15 cellular contexts compared by ENCODE assay signal in genomic region chr3:101544181-101544850, GRCh38. TPM values are rescaled to one million over a fixed set of nuclear protein-coding genes. Genes with fewer than 3 reads are reported as not detected.
DNase-seq lines count a peak whose midpoint lies in the region; ATAC-seq and TF ChIP-seq lines count a peak whose summit lies in the region.
"Had no signal": no experiment of that assay in that cellular context is flagged by ENCODE, and none has a peak within 500 bp of the region (broad histone marks: within the 10 kb centered on the region; RNA-seq: fewer than 3 reads in every experiment).

No MANE protein-coding gene starts in this region.

- H3K4me3 Mint-ChIP-seq in natural killer cell treated with Interleukin-12 subunit alpha and Interleukin-12 subunit beta and Interleukin-15 and Interleukin-18, amount 100 ng/mL, for 72 hours, result no peak overlapping the region
- H3K4me3 Mint-ChIP-seq in natural killer cell (no peak overlapping the region), T-helper 17 cell (peak overlapping the region; percentile 61)
- no peak overlapping the region for H3K4me3 Mint-ChIP-seq in stimulated activated effector memory CD8-positive, alpha-beta T cell treated with anti-CD3 and anti-CD28 coated beads, Interleukin-12 subunit alpha, Interleukin-12 subunit beta, amount 100 ng/mL, for 72 hours
- H3K4me3 Mint-ChIP-seq: memory B cell had no signal

- H3K27ac Mint-ChIP-seq in natural killer cell treated with Interleukin-12 subunit alpha and Interleukin-12 subunit beta and Interleukin-15 and Interleukin-18, amount 100 ng/mL, for 72 hours, result peak overlapping the region; percentile 19 to 38
- H3K27ac Mint-ChIP-seq in natural killer cell, result no peak overlapping the region
- peak overlapping the region; percentile 92 for H3K27ac Mint-ChIP-seq in T-helper 17 cell
- peak overlapping the region; percentile 21 for H3K27ac Mint-ChIP-seq in stimulated activated effector memory CD8-positive, alpha-beta T cell treated with anti-CD3 and anti-CD28 coated beads, Interleukin-12 subunit alpha, Interleukin-12 subunit beta, amount 100 ng/mL, for 72 hours
- H3K27ac Mint-ChIP-seq: memory B cell had no signal

- no peaks in the 10 kb centered on the region for H3K9me2 ChIP-seq in OCI-LY7 (ENCODE audit: insufficient read depth, low read length)

- ATAC-seq in natural killer cell treated with Interleukin-12 subunit alpha and Interleukin-12 subunit beta and Interleukin-15 and Interleukin-18, amount 100 ng/mL, for 72 hours, result no peak
- no peak for ATAC-seq in natural killer cell
- ATAC-seq in T-helper 17 cell, result peak; percentile 50
- peak; percentile 71 for ATAC-seq in stimulated activated effector memory CD8-positive, alpha-beta T cell treated with anti-CD3 and anti-CD28 coated beads, Interleukin-12 subunit alpha, Interleukin-12 subunit beta, amount 100 ng/mL, for 72 hours
- no peak for ATAC-seq in GM19397 (IDR thresholded peaks at IDR 0.05; ENCODE audit: unreplicated experiment)

- no peak overlapping the region for H3K4me2 ChIP-seq in OCI-LY7 (ENCODE audit: low read length)

- H3K4me3 ChIP-seq in choroid plexus epithelial cell (ENCODE audit: low read depth, low read length), result no peak overlapping the region
- H3K4me3 ChIP-seq in OCI-LY7 (ENCODE audit: low read depth, low read length, poor library complexity, severe bottlenecking), result no peak overlapping the region
- H3K4me3 ChIP-seq: GM23248 had no signal

- H3K27me3 Mint-ChIP-seq in natural killer cell treated with Interleukin-12 subunit alpha and Interleukin-12 subunit beta and Interleukin-15 and Interleukin-18, amount 100 ng/mL, for 72 hours, result peaks cover 7% of the 10 kb centered on the region in 2 donors
- H3K27me3 Mint-ChIP-seq in natural killer cell (ENCODE audit: low read depth in 2 of 2) (peaks cover 5 to 10% of the 10 kb centered on the region in 2 donors), T-helper 17 cell (no peaks in the 10 kb centered on the region)
- H3K27me3 Mint-ChIP-seq: memory B cell had no signal

- CTCF ChIA-PET in OCI-LY7 (lab: Charles Lee; ENCODE audit: unreplicated experiment), result no interaction called here

- no peak overlapping the region for H2AFZ ChIP-seq in OCI-LY7 (ENCODE audit: low read length)
- H2AFZ ChIP-seq: GM23248 had no signal

- no peaks in the 10 kb centered on the region for H3K9me3 Mint-ChIP-seq in natural killer cell treated with Interleukin-12 subunit alpha and Interleukin-12 subunit beta and Interleukin-15 and Interleukin-18, amount 100 ng/mL, for 72 hours
- no peaks in the 10 kb centered on the region for H3K9me3 Mint-ChIP-seq in natural killer cell
- H3K9me3 Mint-ChIP-seq in stimulated activated effector memory CD8-positive, alpha-beta T cell treated with anti-CD3 and anti-CD28 coated beads, Interleukin-12 subunit alpha, Interleukin-12 subunit beta, amount 100 ng/mL, for 72 hours, result no peaks in the 10 kb centered on the region

- H3K9me3 ChIP-seq in T-helper 17 cell (ENCODE audit: control insufficient read depth, low read length, poor library complexity, severe bottlenecking) (no peaks in the 10 kb centered on the region), OCI-LY7 (ENCODE audit: low read length) (no peaks in the 10 kb centered on the region)

- intact Hi-C loops in natural killer cell (cut with micrococcal nuclease), result no loop called here
- intact Hi-C loops in OCI-LY7 (cut with micrococcal nuclease; ENCODE audit: unreplicated experiment), result no loop called here

- H3K79me2 ChIP-seq in OCI-LY7 (ENCODE audit: insufficient read depth, low read depth, low read length), result no peaks in the 10 kb centered on the region

- DNase-seq in natural killer cell treated with Interleukin-12 subunit alpha and Interleukin-12 subunit beta and Interleukin-15 and Interleukin-18, amount 100 ng/mL, for 72 hours (ENCODE audit: low spot score), result no peak
- DNase-seq in natural killer cell (no peak), T-helper 17 cell (no peak), choroid plexus epithelial cell (ENCODE audit: low read depth) (peak; percentile 13), OCI-LY7 (ENCODE audit: low spot score) (no peak), NCI-H1436 treated with DMSO at 0.1 percent for 48 hours (lab: John Stamatoyannopoulos, UW) (no peak)
- no peak for DNase-seq in stimulated activated effector memory CD8-positive, alpha-beta T cell treated with anti-CD3 and anti-CD28 coated beads, Interleukin-12 subunit alpha, Interleukin-12 subunit beta, amount 100 ng/mL, for 72 hours (ENCODE audit: low spot score in 2 of 2)
- DNase-seq: activated effector memory CD4-positive, alpha-beta T cell treated with anti-CD3 and anti-CD28 coated beads, Interleukin-2, amount 50 U/mL, for 16 hours; C1 segment of cervical spinal cord; GM23248; Karpas-422; NCI-H187 treated with DMSO at 0.1 percent for 48 hours; NCI-H774 had no signal

- POLR2A ChIA-PET in OCI-LY7 (lab: Charles Lee), result no interaction called here

- BruUV-seq in OCI-LY7 (replicated peaks; lab: Mats Ljungman, UMichigan), result no TSS peak

- H3K4me1 Mint-ChIP-seq in natural killer cell treated with Interleukin-12 subunit alpha and Interleukin-12 subunit beta and Interleukin-15 and Interleukin-18, amount 100 ng/mL, for 72 hours (ENCODE audit: low read depth in 2 of 2), result peaks cover 10 to 13% of the 10 kb centered on the region in 2 donors
- no peaks in the 10 kb centered on the region for H3K4me1 Mint-ChIP-seq in natural killer cell
- H3K4me1 Mint-ChIP-seq in T-helper 17 cell, result peaks cover 27% of the 10 kb centered on the region
- peaks cover 15% of the 10 kb centered on the region for H3K4me1 Mint-ChIP-seq in stimulated activated effector memory CD8-positive, alpha-beta T cell treated with anti-CD3 and anti-CD28 coated beads, Interleukin-12 subunit alpha, Interleukin-12 subunit beta, amount 100 ng/mL, for 72 hours
- H3K4me1 Mint-ChIP-seq: memory B cell had no signal

- TF ChIP-seq CTCF in natural killer cell (IDR thresholded peaks at IDR 0.05), result no peak
- TF ChIP-seq CTCF in choroid plexus epithelial cell (conservative IDR thresholded peaks at IDR 0.05; ENCODE audit: low read depth, low read length), result peak; percentile 29
- TF ChIP-seq CTCF in OCI-LY7 (conservative IDR thresholded peaks at IDR 0.05; ENCODE audit: low read length), result no peak; the same call in 1 of the 2 replicates

- no peaks in the 10 kb centered on the region for H3K36me3 ChIP-seq in OCI-LY7 (ENCODE audit: insufficient read depth, low read length)

- no peaks in the 10 kb centered on the region for H3K4me1 ChIP-seq in OCI-LY7 (ENCODE audit: insufficient read depth, low read length, poor library complexity, severe bottlenecking)

- H4K20me1 ChIP-seq in OCI-LY7 (ENCODE audit: insufficient read depth, low read length), result no peaks in the 10 kb centered on the region

- H3K27ac ChIP-seq in OCI-LY7 (ENCODE audit: low read depth, low read length, poor library complexity, severe bottlenecking), result no peak overlapping the region
- H3K27ac ChIP-seq: GM23248 had no signal

- no peaks in the 10 kb centered on the region for H3K36me3 Mint-ChIP-seq in natural killer cell treated with Interleukin-12 subunit alpha and Interleukin-12 subunit beta and Interleukin-15 and Interleukin-18, amount 100 ng/mL, for 72 hours
- H3K36me3 Mint-ChIP-seq in natural killer cell, result no peaks in the 10 kb centered on the region
- H3K36me3 Mint-ChIP-seq in T-helper 17 cell (ENCODE audit: low read depth), result no peaks in the 10 kb centered on the region
- no peaks in the 10 kb centered on the region for H3K36me3 Mint-ChIP-seq in stimulated activated effector memory CD8-positive, alpha-beta T cell treated with anti-CD3 and anti-CD28 coated beads, Interleukin-12 subunit alpha, Interleukin-12 subunit beta, amount 100 ng/mL, for 72 hours
- H3K36me3 Mint-ChIP-seq: memory B cell had no signal

RNA-seq across cellular contexts. Expression of gene TRMT10C, which starts 17.4 kb away (rescaled TPM):
- total RNA-seq in natural killer cell treated with Interleukin-12 subunit alpha and Interleukin-12 subunit beta and Interleukin-15 and Interleukin-18, amount 100 ng/mL, for 72 hours, result 10 to 100 TPM; 29.7 to 43.5 TPM
- total RNA-seq in natural killer cell (10 to 100 TPM; 18.4 to 19.1 (median 19.0) TPM), T-helper 17 cell (10 to 100 TPM; 27.8 to 29.5 TPM), OCI-LY7 (2022) (25.6 and 29.1 TPM in 2 replicates)
- total RNA-seq in OCI-LY7 (2014; rRNA removed; shearing (Covaris generic)), result 23.6 and 26.5 TPM in 2 replicates

RNA-seq across cellular contexts. Expression of gene PCNP, which starts 29.7 kb away (rescaled TPM):
- 100 to 1,000 TPM; 132 to 134 TPM for total RNA-seq in natural killer cell treated with Interleukin-12 subunit alpha and Interleukin-12 subunit beta and Interleukin-15 and Interleukin-18, amount 100 ng/mL, for 72 hours
- total RNA-seq in natural killer cell (100 to 1,000 TPM; 119 to 132 (median 124) TPM), T-helper 17 cell (100 to 1,000 TPM; 138 to 150 TPM), OCI-LY7 (2022) (153 and 162 TPM in 2 replicates)
- total RNA-seq in OCI-LY7 (2014; rRNA removed; shearing (Covaris generic)), result 49.2 and 63.3 TPM in 2 replicates

RNA-seq across cellular contexts. Expression of gene SENP7, which starts 31.3 kb away (rescaled TPM):
- total RNA-seq in natural killer cell treated with Interleukin-12 subunit alpha and Interleukin-12 subunit beta and Interleukin-15 and Interleukin-18, amount 100 ng/mL, for 72 hours, result 10 to 100 TPM; 17.3 to 17.9 TPM
- total RNA-seq in natural killer cell (10 to 100 TPM; 41.4 to 60.6 (median 52.7) TPM), T-helper 17 cell (10 to 100 TPM; 39.0 to 48.3 TPM), OCI-LY7 (2022) (18.0 and 19.5 TPM in 2 replicates)
- total RNA-seq in OCI-LY7 (2014; rRNA removed; shearing (Covaris generic)), result 13.6 and 17.7 TPM in 2 replicates

Comparison
In these comparisons a context has a peak if more than half of its experiments do, and no peak if none do; other contexts are left out.
1. H3K27ac Mint-ChIP-seq: peak in natural killer cell treated with Interleukin-12 subunit alpha and Interleukin-12 subunit beta and Interleukin-15 and Interleukin-18, amount 100 ng/mL, for 72 hours (2 of 2), T-helper 17 cell (single experiment) and stimulated activated effector memory CD8-positive, alpha-beta T cell treated with anti-CD3 and anti-CD28 coated beads, Interleukin-12 subunit alpha, Interleukin-12 subunit beta, amount 100 ng/mL, for 72 hours (single experiment); none in natural killer cell (0 of 2).
2. ATAC-seq: peak in T-helper 17 cell (single experiment) and stimulated activated effector memory CD8-positive, alpha-beta T cell treated with anti-CD3 and anti-CD28 coated beads, Interleukin-12 subunit alpha, Interleukin-12 subunit beta, amount 100 ng/mL, for 72 hours (single experiment); none in natural killer cell treated with Interleukin-12 subunit alpha and Interleukin-12 subunit beta and Interleukin-15 and Interleukin-18, amount 100 ng/mL, for 72 hours (0 of 2), natural killer cell (0 of 3) and GM19397 (single experiment).